In genomic region chr11:66970371-66970807, GRCh38 we compare ENCODE assay signal across 15 cellular contexts. TPM values are rescaled to one million over a fixed set of nuclear protein-coding genes. Genes with fewer than 3 reads are reported as not detected.
DNase-seq lines count a peak whose midpoint lies in the region; ATAC-seq, FAIRE-seq and TF ChIP-seq lines count a peak whose summit lies in the region.
"Had no signal": no experiment of that assay in that cellular context is flagged by ENCODE, and none has a peak within 500 bp of the region (broad histone marks: within the 10 kb centered on the region; RNA-seq: fewer than 3 reads in every experiment).

No MANE protein-coding gene starts in this region.

- no peak overlapping the region for H2AFZ ChIP-seq in astrocyte (ENCODE audit: low read depth, low read length)

- H3K4me1 ChIP-seq in astrocyte (ENCODE audit: insufficient read depth, low read length) = peaks cover 33% of the 10 kb centered on the region
- H3K4me1 ChIP-seq in right lobe of liver = peaks cover 0 to 41% (median 21%) of the 10 kb centered on the region in 4 donors
- H3K4me1 ChIP-seq in tibial nerve = peaks cover 0 to 18% (median 2%) of the 10 kb centered on the region in 4 donors
- H3K4me1 ChIP-seq in spleen = peaks cover 0 to 14% (median 0%) of the 10 kb centered on the region in 6 donors

- TF ChIP-seq CTCF in astrocyte (IDR thresholded peaks at IDR 0.05; ENCODE audit: insufficient read depth, low read depth, low read length) (no peak), right lobe of liver (IDR thresholded peaks at IDR 0.05) (no peak), tibial nerve (IDR thresholded peaks at IDR 0.05) (no peak), spleen (IDR thresholded peaks at IDR 0.05 in 8 of 11, conservative IDR thresholded peaks at IDR 0.05 in 3 of 11) (no peak), D721Med (IDR thresholded peaks at IDR 0.05; ENCODE audit: insufficient read depth, missing control alignments) (no peak)

- H3K4me1 Mint-ChIP-seq in activated CD4-positive, alpha-beta T cell treated with anti-CD3 and anti-CD28 coated beads, Interleukin-2, amount 10 ng/mL, durations not matched to agents 7 days and 5 days = peaks cover 15% of the 10 kb centered on the region
- peaks cover 28% of the 10 kb centered on the region for H3K4me1 Mint-ChIP-seq in astrocyte (ENCODE audit: low read depth, unreplicated experiment)

- TF ChIP-seq EP300 in tibial nerve (IDR thresholded peaks at IDR 0.05) = no peak

- no peak for TF ChIP-seq POLR2A in right lobe of liver (IDR thresholded peaks at IDR 0.05)
- no peak for TF ChIP-seq POLR2A in tibial nerve (IDR thresholded peaks at IDR 0.05)
- no peak for TF ChIP-seq POLR2A in spleen (IDR thresholded peaks at IDR 0.05)

- DNase-seq in activated CD4-positive, alpha-beta T cell treated with anti-CD3 and anti-CD28 coated beads, Interleukin-2, amount 10 ng/mL, durations not matched to agents 7 days and 5 days = no peak
- DNase-seq in activated CD4-positive, alpha-beta T cell treated with anti-CD3 and anti-CD28 coated beads for 48 hours = no peak
- DNase-seq in astrocyte (ENCODE audit: low read depth) (no peak), right lobe of liver (no peak), tibial nerve (ENCODE audit: low spot score in 2 of 2) (no peak), NCI-H2227 treated with DMSO at 0.1 percent for 48 hours (lab: John Stamatoyannopoulos, UW) (no peak), spleen (no peak), D721Med (ENCODE audit: insufficient read length, low spot score) (no peak)
- DNase-seq: activated CD8-positive, alpha-beta memory T cell treated with anti-CD3 and anti-CD28 coated beads, Interleukin-2, amount 50 U/mL, for 4 hours; DND-41; NCI-H2081 had no signal

- H3K27me3 ChIP-seq in astrocyte (ENCODE audit: insufficient read depth, low read length) (no peaks in the 10 kb centered on the region), right lobe of liver (no peaks in the 10 kb centered on the region), tibial nerve (no peaks in the 10 kb centered on the region), spleen (replicated peaks in 1 of 7) (peaks cover 0 to 25% (median 0%) of the 10 kb centered on the region in 7 donors)
- H3K27me3 ChIP-seq: cardiac muscle cell had no signal

- H3K27ac ChIP-seq in astrocyte (ENCODE audit: low read depth, low read length) (peak overlapping the region; percentile 96), right lobe of liver (peak overlapping the region; percentile 55 to 92 (median 78)), tibial nerve (peak overlapping the region; percentile 40 to 77 (median 58)), spleen (peak overlapping the region in 1 of 8 donors; percentile 40)
- H3K27ac ChIP-seq: cardiac muscle cell had no signal

- CTCF ChIA-PET in activated CD4-positive, alpha-beta T cell treated with anti-CD3 and anti-CD28 coated beads, Interleukin-2, amount 10 ng/mL, durations not matched to agents 7 days and 5 days (lab: Charles Lee) = interaction anchor here (1.2 kb wide), 1 partner anchor 11 kb away, joined by 4 read pairs; no protein-coding TSS in a partner anchor

- H3K4me2 ChIP-seq in astrocyte (ENCODE audit: low read length) = peak overlapping the region; percentile 76

- H3K27me3 Mint-ChIP-seq in activated CD4-positive, alpha-beta T cell treated with anti-CD3 and anti-CD28 coated beads, Interleukin-2, amount 10 ng/mL, durations not matched to agents 7 days and 5 days = peaks cover 3% of the 10 kb centered on the region
- H3K27me3 Mint-ChIP-seq in astrocyte (ENCODE audit: low read depth, unreplicated experiment) = no peaks in the 10 kb centered on the region

- ATAC-seq in right lobe of liver = peak in 1 of 4 donors; percentile 10

- intact Hi-C loops in right lobe of liver (cut with DNase I) (no loop called here), spleen (cut with DNase I; ENCODE audit: low total_unique reads) (no loop called here)

- POLR2A ChIA-PET in activated CD4-positive, alpha-beta T cell treated with anti-CD3 and anti-CD28 coated beads, Interleukin-2, amount 10 ng/mL, durations not matched to agents 7 days and 5 days (lab: Charles Lee) = no interaction called here

- no peaks in the 10 kb centered on the region for H3K9me3 Mint-ChIP-seq in activated CD4-positive, alpha-beta T cell treated with anti-CD3 and anti-CD28 coated beads, Interleukin-2, amount 10 ng/mL, durations not matched to agents 7 days and 5 days
- no peaks in the 10 kb centered on the region for H3K9me3 Mint-ChIP-seq in astrocyte (ENCODE audit: unreplicated experiment)
- H3K9me3 Mint-ChIP-seq: nephron; T-helper 2 cell treated with Interferon-gamma antibody and Interleukin-4, amounts not matched to agents 5 μg/mL and 100 μg/mL, for 36 hours had no signal

- H3K79me2 ChIP-seq in astrocyte (ENCODE audit: insufficient read depth, low read length) = no peaks in the 10 kb centered on the region

- H3K4me3 Mint-ChIP-seq in activated CD4-positive, alpha-beta T cell treated with anti-CD3 and anti-CD28 coated beads, Interleukin-2, amount 10 ng/mL, durations not matched to agents 7 days and 5 days = no peak overlapping the region
- H3K4me3 Mint-ChIP-seq in astrocyte (ENCODE audit: unreplicated experiment) = peak overlapping the region; percentile 1
- H3K4me3 Mint-ChIP-seq: T-helper 2 cell treated with Interferon-gamma antibody and Interleukin-4, amounts not matched to agents 5 μg/mL and 100 μg/mL, for 36 hours had no signal

- WGBS in right lobe of liver (ENCODE audit: insufficient coverage, low coverage, low lambda C conversion rate, missing lambda C conversion rate) = 26% methylated on average over 4 of the region's 4 CpGs
- 85 to 88% methylated on average over 4 of the region's 4 CpGs for WGBS in tibial nerve, 2 donors
- 73 to 90% (median 81%) methylated on average over 4 of the region's 4 CpGs for WGBS in spleen, 5 donors

- H3K9ac ChIP-seq in astrocyte (ENCODE audit: low read length) = peak overlapping the region; percentile 66

- H4K20me1 ChIP-seq in astrocyte (ENCODE audit: insufficient read depth, low read length) = no peaks in the 10 kb centered on the region

- H3K27ac Mint-ChIP-seq in activated CD4-positive, alpha-beta T cell treated with anti-CD3 and anti-CD28 coated beads, Interleukin-2, amount 10 ng/mL, durations not matched to agents 7 days and 5 days = peak overlapping the region; percentile 38
- H3K27ac Mint-ChIP-seq in astrocyte (ENCODE audit: unreplicated experiment) = peak overlapping the region; percentile 97
- H3K27ac Mint-ChIP-seq: T-helper 2 cell treated with Interferon-gamma antibody and Interleukin-4, amounts not matched to agents 5 μg/mL and 100 μg/mL, for 36 hours had no signal

- H3K9me3 ChIP-seq in astrocyte (ENCODE audit: insufficient read depth, low read depth, low read length) = no peaks in the 10 kb centered on the region
- H3K9me3 ChIP-seq in right lobe of liver = no peaks in the 10 kb centered on the region
- no peaks in the 10 kb centered on the region for H3K9me3 ChIP-seq in tibial nerve
- no peaks in the 10 kb centered on the region for H3K9me3 ChIP-seq in spleen

- FAIRE-seq in astrocyte (lab: Jason Lieb, UNC) = no peak
- no peak for FAIRE-seq in D721Med (lab: Jason Lieb, UNC)
- FAIRE-seq: GM12892 had no signal

- H3K4me3 ChIP-seq in astrocyte (ENCODE audit: insufficient read depth, low read depth, low read length) (peak overlapping the region; percentile 24), right lobe of liver (no peak overlapping the region), tibial nerve (no peak overlapping the region), spleen (no peak overlapping the region)
- H3K4me3 ChIP-seq: cardiac muscle cell had no signal

- H3K36me3 Mint-ChIP-seq in activated CD4-positive, alpha-beta T cell treated with anti-CD3 and anti-CD28 coated beads, Interleukin-2, amount 10 ng/mL, durations not matched to agents 7 days and 5 days (ENCODE audit: low read depth) = no peaks in the 10 kb centered on the region
- no peaks in the 10 kb centered on the region for H3K36me3 Mint-ChIP-seq in astrocyte (ENCODE audit: low read depth, unreplicated experiment)

- H3K36me3 ChIP-seq in astrocyte (ENCODE audit: insufficient read depth, low read length) = no peaks in the 10 kb centered on the region
- H3K36me3 ChIP-seq in right lobe of liver = no peaks in the 10 kb centered on the region
- no peaks in the 10 kb centered on the region for H3K36me3 ChIP-seq in tibial nerve
- H3K36me3 ChIP-seq in spleen = no peaks in the 10 kb centered on the region
- H3K36me3 ChIP-seq: cardiac muscle cell had no signal

RNA-seq across cellular contexts. Expression of gene C11orf86, which starts 4.7 kb away (rescaled TPM):
- total RNA-seq in activated CD4-positive, alpha-beta T cell treated with anti-CD3 and anti-CD28 coated beads, Interleukin-2, amount 10 ng/mL, durations not matched to agents 7 days and 5 days = not detected
- total RNA-seq in astrocyte (not detected in 2 replicates), right lobe of liver (not detected), tibial nerve (not detected), spleen (not detected)
- under 1 TPM in 1 of 3 donors, not detected in 2; 0.13 TPM for polyA plus RNA-seq in spleen
- total RNA-seq: cardiac muscle cell had no signal
- polyA plus RNA-seq: cardiac muscle cell had no signal

RNA-seq across cellular contexts. Expression of gene PC, which starts 12.2 kb away (rescaled TPM):
- total RNA-seq in activated CD4-positive, alpha-beta T cell treated with anti-CD3 and anti-CD28 coated beads, Interleukin-2, amount 10 ng/mL, durations not matched to agents 7 days and 5 days = 10 to 100 TPM in 1 of 2 experiments, 1 to 10 TPM in 1; 8.8 to 10.1 TPM
- total RNA-seq in astrocyte (10.5 and 13.3 TPM in 2 replicates), right lobe of liver (100 to 1,000 TPM; 265 to 457 (median 317) TPM), tibial nerve (100 to 1,000 TPM in 1 of 4 donors, 10 to 100 TPM in 3; 82.5 to 135 (median 90.2) TPM), spleen (1 to 10 TPM; 3.4 to 8.8 (median 5.3) TPM)
- polyA plus RNA-seq in spleen = 1 to 10 TPM; 4.6 to 6.8 (median 4.9) TPM

RNA-seq across cellular contexts. Expression of gene SYT12, which starts 52.5 kb away (rescaled TPM):
- total RNA-seq in activated CD4-positive, alpha-beta T cell treated with anti-CD3 and anti-CD28 coated beads, Interleukin-2, amount 10 ng/mL, durations not matched to agents 7 days and 5 days = not detected
- total RNA-seq in astrocyte (0.34 and 0.62 TPM in 2 replicates), right lobe of liver (10 to 100 TPM in 4 of 6 experiments, 1 to 10 TPM in 2; 1.8 to 35.3 (median 14.2) TPM), tibial nerve (1 to 10 TPM in 1 of 4 donors, under 1 TPM in 2, not detected in 1; 0.20 to 2.4 (median 0.66) TPM), spleen (not detected)
- polyA plus RNA-seq in spleen = under 1 TPM; 0.02 to 0.13 (median 0.05) TPM
- polyA plus RNA-seq: cardiac muscle cell had no signal
